Comparison of ENCODE assay signal across 13 cellular contexts in the genomic region with DNA sequence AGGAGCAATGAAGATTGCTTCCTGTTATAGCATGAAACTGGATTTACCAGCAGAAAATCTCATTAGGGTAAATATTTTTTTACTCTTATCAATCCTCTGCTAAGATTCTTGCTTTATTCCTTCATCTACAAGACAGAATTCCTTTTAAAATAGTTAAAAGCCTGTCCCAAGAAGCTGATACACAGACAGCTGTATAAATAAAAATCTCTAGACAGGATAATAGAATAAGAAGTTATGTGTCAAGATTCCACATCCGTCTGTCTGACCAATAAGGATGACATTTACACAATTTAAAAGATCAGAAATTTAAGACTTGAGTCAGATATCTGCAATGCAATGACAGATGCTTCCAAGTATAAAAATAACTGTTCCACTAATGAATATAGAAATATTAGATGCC.
"Had no signal": no experiment of that assay in that cellular context is flagged by ENCODE, and none has a peak within 500 bp of the region (broad histone marks: within the 10 kb centered on the region; RNA-seq: fewer than 3 reads in every experiment).

No MANE protein-coding gene starts in this region.

- FAIRE-seq: keratinocyte had no signal

- H3K27ac ChIP-seq: epithelial cell of prostate, skin epidermis had no signal

- H3K4me3 ChIP-seq: skin epidermis had no signal

- DNase-seq: activated CD4-positive, alpha-beta memory T cell treated with anti-CD3 and anti-CD28 coated beads, Interleukin-2, amount 10 ng/mL, durations not matched to agents 7 days and 5 days; activated CD4-positive, alpha-beta T cell treated with anti-CD3 and anti-CD28 coated beads for 36 hours; activated effector memory CD4-positive, alpha-beta T cell treated with anti-CD3 and anti-CD28 coated beads, Interleukin-2, amount 50 U/mL, for 16 hours; activated T-cell treated with anti-CD3 and anti-CD28 coated beads, Interleukin-2, amount 50 U/mL, for 4 hours; effector memory CD8-positive, alpha-beta T cell; naive thymus-derived CD4-positive, alpha-beta T cell; retina; stimulated activated CD4-positive, alpha-beta T cell treated with anti-CD3 and anti-CD28 coated beads, Interleukin-4, amount 100 ng/mL, for 4 hours; stimulated activated CD8-positive, alpha-beta memory T cell treated with anti-CD3 and anti-CD28 coated beads, Interleukin-4, amount 100 ng/mL, for 48 hours; stimulated activated naive CD8-positive, alpha-beta T cell treated with anti-CD3 and anti-CD28 coated beads, Interleukin-15, Interleukin-2, amounts not matched to agents 100 U/mL and 50 U/mL, for 24 hours had no signal
